Comparison of ENCODE assay signal across 7 cellular contexts in the genomic region with DNA sequence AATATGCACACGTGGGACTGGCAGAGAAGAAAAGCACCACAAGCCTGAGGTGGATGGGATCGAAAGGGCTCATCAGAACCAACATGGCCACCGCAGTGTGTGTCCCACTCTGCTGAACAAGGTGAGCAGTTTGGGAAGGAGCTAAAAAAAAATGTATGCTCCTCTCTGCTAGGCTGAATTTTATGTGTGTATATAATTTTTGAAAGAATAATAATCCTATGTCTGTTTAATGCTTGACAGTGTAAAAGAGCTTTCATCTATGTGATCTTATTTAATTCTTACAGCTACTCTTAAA. TPM values are rescaled to one million over a fixed set of nuclear protein-coding genes. Genes with fewer than 3 reads are reported as not detected.
DNase-seq lines count a peak whose midpoint lies in the region; ATAC-seq, FAIRE-seq and TF ChIP-seq lines count a peak whose summit lies in the region.

No MANE protein-coding gene starts in this region.

- peaks cover 12% of the 10 kb centered on the region for H3K27me3 Mint-ChIP-seq in type B pancreatic cell

- no peak for TF ChIP-seq CTCF in bronchial epithelial cell (IDR thresholded peaks at IDR 0.05; ENCODE audit: insufficient read depth, low read length, severe bottlenecking)
- no peak for TF ChIP-seq CTCF in type B pancreatic cell (conservative IDR thresholded peaks at IDR 0.05)

- H3K27me3 ChIP-seq in SJCRH30 (no peaks in the 10 kb centered on the region), bronchial epithelial cell (ENCODE audit: control insufficient read depth, insufficient read depth, low read length) (no peaks in the 10 kb centered on the region)

- H3K4me3 ChIP-seq in SJCRH30: peak overlapping the region; percentile 66
- H3K4me3 ChIP-seq in bronchial epithelial cell (ENCODE audit: low read depth, low read length): peak overlapping the region; percentile 56

- no peak for ATAC-seq in HG03354 (IDR thresholded peaks at IDR 0.05; ENCODE audit: poor library complexity, severe bottlenecking, unreplicated experiment)

- peaks cover 3% of the 10 kb centered on the region for H3K36me3 Mint-ChIP-seq in type B pancreatic cell

- DNase-seq in HCEC 1CT: peak; percentile 46
- peak in 1 of 2 experiments; percentile 57 for DNase-seq in SJCRH30
- DNase-seq in bronchial epithelial cell (ENCODE audit: low read depth): no peak
- DNase-seq in mucosa of gallbladder (ENCODE audit: low spot score): peak; percentile 28
- no peak for DNase-seq in type B pancreatic cell (ENCODE audit: extremely low spot score, unreplicated experiment)
- DNase-seq in NCI-H526 treated with DMSO at 0.1 percent for 48 hours (lab: John Stamatoyannopoulos, UW): no peak

- no peak for FAIRE-seq in bronchial epithelial cell (lab: Jason Lieb, UNC)

- H3K4me1 ChIP-seq in SJCRH30: no peaks in the 10 kb centered on the region; the same call in 1 of the 2 replicates

- peak overlapping the region; percentile 99 for H3K27ac Mint-ChIP-seq in type B pancreatic cell

- H3K27ac ChIP-seq in SJCRH30: peak overlapping the region; percentile 58

- peak overlapping the region; percentile 98 for H3K4me3 Mint-ChIP-seq in type B pancreatic cell

- peaks cover 34% of the 10 kb centered on the region for H3K4me1 Mint-ChIP-seq in type B pancreatic cell (ENCODE audit: unreplicated experiment)

- no peaks in the 10 kb centered on the region for H3K9me3 ChIP-seq in SJCRH30 (replicated peaks)

- H3K36me3 ChIP-seq in SJCRH30: no peaks in the 10 kb centered on the region
- H3K36me3 ChIP-seq in bronchial epithelial cell (ENCODE audit: control insufficient read depth, insufficient read depth, low read length): no peaks in the 10 kb centered on the region

- no peaks in the 10 kb centered on the region for H3K9me3 Mint-ChIP-seq in type B pancreatic cell

RNA-seq across cellular contexts. Expression of a gene that starts 14.2 kb away (rescaled TPM):
- total RNA-seq in SJCRH30 (2014; rRNA removed; shearing (Covaris generic)): 22.0 and 23.0 TPM in 2 replicates
- total RNA-seq in bronchial epithelial cell: 4.2 and 6.3 TPM in 2 replicates
- total RNA-seq in mucosa of gallbladder: 30.2 TPM
- 16.2 and 22.5 TPM in 2 replicates for total RNA-seq in type B pancreatic cell (ENCODE audit: low replicate concordance)

RNA-seq across cellular contexts. Expression of a gene that starts 29.6 kb away (rescaled TPM):
- total RNA-seq in SJCRH30 (2014; rRNA removed; shearing (Covaris generic)): not detected in 2 replicates
- total RNA-seq in bronchial epithelial cell (not detected in 2 replicates), mucosa of gallbladder (0.26 TPM), type B pancreatic cell (ENCODE audit: low replicate concordance) (0.19 TPM in 1 of 2 replicates, not detected in the other)

Comparison
In these comparisons a context has a peak if more than half of its experiments do, and no peak if none do; other contexts are left out.
1. DNase-seq: peak in HCEC 1CT (single experiment) and mucosa of gallbladder (single experiment); none in bronchial epithelial cell (single experiment), type B pancreatic cell (single experiment) and NCI-H526 treated with DMSO at 0.1 percent for 48 hours (single experiment).